19 cellular contexts compared by ENCODE assay signal in the genomic region with DNA sequence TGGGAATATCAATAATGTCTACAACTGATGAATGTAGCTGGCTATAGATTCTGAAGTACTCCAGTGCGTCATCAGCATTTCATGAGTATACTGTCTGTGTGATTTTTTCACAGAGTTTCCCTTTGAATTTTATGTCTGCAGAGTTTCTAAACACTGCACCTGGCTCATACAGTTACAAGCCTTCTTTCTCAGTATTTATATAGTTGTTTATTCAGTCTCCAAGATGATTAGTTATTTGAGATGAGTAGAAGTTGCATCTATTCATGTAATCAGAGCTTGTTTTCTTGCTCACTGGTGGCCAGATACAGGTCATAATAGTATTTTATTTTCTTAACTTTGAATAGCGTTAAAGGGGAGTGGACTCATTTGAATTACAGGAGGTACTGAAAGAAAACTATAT.
A peak's percentile ranks its signal among the peaks of the same experiment; 100 is the strongest.
DNase-seq lines count a peak whose midpoint lies in the region; TF ChIP-seq lines count a peak whose summit lies in the region.
"Had no signal": no experiment of that assay in that cellular context is flagged by ENCODE, and none has a peak within 500 bp of the region (broad histone marks: within the 10 kb centered on the region; RNA-seq: fewer than 3 reads in every experiment).

No MANE protein-coding gene starts in this region.

- TF ChIP-seq CTCF in neural crest cell (conservative IDR thresholded peaks at IDR 0.05) (no peak), uterus (IDR thresholded peaks at IDR 0.05) (no peak), chondrocyte (IDR thresholded peaks at IDR 0.05) (no peak)

- H3K27me3 ChIP-seq in ectodermal cell (ENCODE audit: control insufficient read depth, insufficient read depth, low read length, poor library complexity, severe bottlenecking) (no peaks in the 10 kb centered on the region), uterus (no peaks in the 10 kb centered on the region)
- H3K27me3 ChIP-seq: body of pancreas, left lung, right atrium auricular region, upper lobe of left lung had no signal

- H3K36me3 ChIP-seq in ectodermal cell (ENCODE audit: control insufficient read depth, insufficient read depth, low read length), result no peaks in the 10 kb centered on the region
- no peaks in the 10 kb centered on the region for H3K36me3 ChIP-seq in uterus
- H3K36me3 ChIP-seq: left lung, right atrium auricular region, upper lobe of left lung had no signal

- H3K9me3 ChIP-seq in ectodermal cell (ENCODE audit: control insufficient read depth, low read length) (no peaks in the 10 kb centered on the region), uterus (no peaks in the 10 kb centered on the region)
- H3K9me3 ChIP-seq: body of pancreas, left lung, right atrium auricular region, upper lobe of left lung had no signal

- DNase-seq in NCI-H345 (lab: John Stamatoyannopoulos, UW) (peak; percentile 2), NCI-H345 treated with DMSO at 0.1 percent for 48 hours (lab: John Stamatoyannopoulos, UW; ENCODE audit: unreplicated experiment) (no peak), neural crest cell (ENCODE audit: low read depth, low spot score) (no peak), uterus (no peak), NCI-H1417 (lab: John Stamatoyannopoulos, UW) (no peak), chondrocyte (ENCODE audit: low spot score) (no peak), medulla oblongata (ENCODE audit: extremely low spot score) (no peak)
- DNase-seq: activated CD4-positive, alpha-beta T cell treated with anti-CD3 and anti-CD28 coated beads for 36 hours; activated CD8-positive, alpha-beta memory T cell treated with anti-CD3 and anti-CD28 coated beads, Interleukin-2, amount 50 U/mL, for 48 hours; activated naive CD4-positive, alpha-beta T cell treated with Interleukin-2 at 50 U/mL for 16 hours; body of pancreas; CD4-positive, alpha-beta memory T cell; left lung; naive B cell; NCI-H2081 treated with DMSO at 0.1 percent for 48 hours; SIG-M5; upper lobe of left lung had no signal

- H3K4me3 ChIP-seq in ectodermal cell (ENCODE audit: insufficient read depth, low read depth, low read length), result no peak overlapping the region
- H3K4me3 ChIP-seq in uterus, result no peak overlapping the region
- H3K4me3 ChIP-seq: body of pancreas, left lung, right atrium auricular region, upper lobe of left lung had no signal

- H3K27ac Mint-ChIP-seq in neural crest cell (ENCODE audit: unreplicated experiment) (peak overlapping the region; percentile 40), chondrocyte (ENCODE audit: unreplicated experiment) (no peak overlapping the region)
- H3K27ac Mint-ChIP-seq: activated CD4-positive, alpha-beta T cell treated with anti-CD3 and anti-CD28 coated beads for 36 hours had no signal

- WGBS in ectodermal cell, 2 experiments, result 94% methylated on average over 1 of the region's 2 CpGs

- H3K4me1 Mint-ChIP-seq in neural crest cell (peaks cover 53% of the 10 kb centered on the region), chondrocyte (ENCODE audit: low read depth) (peaks cover 46% of the 10 kb centered on the region)

- H3K4me3 Mint-ChIP-seq in neural crest cell (no peak overlapping the region), chondrocyte (ENCODE audit: unreplicated experiment) (no peak overlapping the region)
- H3K4me3 Mint-ChIP-seq: activated CD4-positive, alpha-beta T cell treated with anti-CD3 and anti-CD28 coated beads for 36 hours; CD4-positive, alpha-beta memory T cell; naive B cell had no signal

- H3K4me1 ChIP-seq in ectodermal cell (ENCODE audit: control insufficient read depth, insufficient read depth, low read length) (peaks cover 41% of the 10 kb centered on the region), uterus (peaks cover 0 to 6% of the 10 kb centered on the region in 2 donors)
- H3K4me1 ChIP-seq: body of pancreas, right atrium auricular region had no signal

- H3K27me3 Mint-ChIP-seq in neural crest cell (ENCODE audit: low read depth), result no peaks in the 10 kb centered on the region
- no peaks in the 10 kb centered on the region for H3K27me3 Mint-ChIP-seq in chondrocyte (ENCODE audit: low read depth)
- H3K27me3 Mint-ChIP-seq: activated CD4-positive, alpha-beta T cell treated with anti-CD3 and anti-CD28 coated beads for 36 hours; CD4-positive, alpha-beta memory T cell; naive B cell had no signal

- no peak for TF ChIP-seq POLR2A in uterus (IDR thresholded peaks at IDR 0.05)

- H3K9me3 Mint-ChIP-seq in neural crest cell (no peaks in the 10 kb centered on the region), chondrocyte (ENCODE audit: low read depth) (no peaks in the 10 kb centered on the region)
- H3K9me3 Mint-ChIP-seq: CD4-positive, alpha-beta memory T cell; naive B cell had no signal

- H3K27ac ChIP-seq in ectodermal cell (ENCODE audit: insufficient read depth, low read depth, low read length, poor library complexity, severe bottlenecking), result peak overlapping the region; percentile 60
- peak overlapping the region; percentile 60 to 77 for H3K27ac ChIP-seq in uterus
- H3K27ac ChIP-seq: body of pancreas, left lung, right atrium auricular region had no signal

- no peaks in the 10 kb centered on the region for H3K36me3 Mint-ChIP-seq in neural crest cell (ENCODE audit: low read depth)
- no peaks in the 10 kb centered on the region for H3K36me3 Mint-ChIP-seq in chondrocyte (ENCODE audit: low read depth)

- intact Hi-C loops in uterus (cut with DNase I; ENCODE audit: low total_unique reads), result no loop called here
